ENCODE assay signal across 1 cellular context in the genomic region with DNA sequence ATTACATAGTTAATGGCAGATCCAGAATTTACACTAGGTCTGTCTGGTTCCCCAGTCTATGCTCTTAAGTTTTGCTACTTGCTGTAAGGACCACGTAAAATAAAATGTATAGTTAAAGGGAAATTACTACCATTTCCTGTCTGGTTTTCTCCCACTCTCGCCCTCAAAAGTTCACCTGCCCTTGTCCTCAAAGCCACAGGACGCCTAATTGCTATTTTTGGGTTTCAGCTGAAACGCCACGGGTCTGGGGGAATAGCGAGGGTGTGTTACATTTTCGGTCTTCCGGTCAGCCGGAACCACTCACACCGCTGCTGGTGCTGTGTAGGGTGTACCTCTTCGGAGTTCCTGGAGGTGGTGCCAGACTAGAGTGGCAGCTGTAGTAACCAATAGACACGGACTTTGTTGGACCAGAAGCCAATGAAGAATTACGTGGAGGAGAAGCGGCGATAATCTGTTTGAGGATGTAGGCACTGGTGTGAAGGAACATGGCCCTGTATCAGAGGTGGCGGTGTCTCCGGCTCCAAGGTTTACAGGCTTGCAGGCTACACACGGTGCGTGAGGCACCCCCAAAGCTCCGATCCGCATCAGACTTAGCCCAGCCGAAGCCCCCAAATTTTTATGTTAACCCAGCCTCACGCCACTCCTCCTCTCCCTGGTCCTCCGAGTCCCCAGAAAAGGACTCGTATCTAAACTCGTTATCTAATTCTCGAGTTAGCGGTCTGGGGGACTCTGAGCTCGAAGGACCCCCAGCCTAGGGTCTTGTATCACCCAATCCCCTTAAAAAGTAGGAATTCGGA.
TF ChIP-seq lines count a peak whose summit lies in the region.

A gene with protein sequence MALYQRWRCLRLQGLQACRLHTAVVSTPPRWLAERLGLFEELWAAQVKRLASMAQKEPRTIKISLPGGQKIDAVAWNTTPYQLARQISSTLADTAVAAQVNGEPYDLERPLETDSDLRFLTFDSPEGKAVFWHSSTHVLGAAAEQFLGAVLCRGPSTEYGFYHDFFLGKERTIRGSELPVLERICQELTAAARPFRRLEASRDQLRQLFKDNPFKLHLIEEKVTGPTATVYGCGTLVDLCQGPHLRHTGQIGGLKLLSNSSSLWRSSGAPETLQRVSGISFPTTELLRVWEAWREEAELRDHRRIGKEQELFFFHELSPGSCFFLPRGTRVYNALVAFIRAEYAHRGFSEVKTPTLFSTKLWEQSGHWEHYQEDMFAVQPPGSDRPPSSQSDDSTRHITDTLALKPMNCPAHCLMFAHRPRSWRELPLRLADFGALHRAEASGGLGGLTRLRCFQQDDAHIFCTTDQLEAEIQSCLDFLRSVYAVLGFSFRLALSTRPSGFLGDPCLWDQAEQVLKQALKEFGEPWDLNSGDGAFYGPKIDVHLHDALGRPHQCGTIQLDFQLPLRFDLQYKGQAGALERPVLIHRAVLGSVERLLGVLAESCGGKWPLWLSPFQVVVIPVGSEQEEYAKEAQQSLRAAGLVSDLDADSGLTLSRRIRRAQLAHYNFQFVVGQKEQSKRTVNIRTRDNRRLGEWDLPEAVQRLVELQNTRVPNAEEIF (plus strand): TSS at position 454 of the 797 bp plus-strand sequence. CDS start 32 bp downstream, at position 486.

TF ChIP-seq in K562, 482 proteins besides CTCF, POLR2A, EP300 and RAD21 (continued from another document and continues in another):
- TF ChIP-seq, protein P1, sequence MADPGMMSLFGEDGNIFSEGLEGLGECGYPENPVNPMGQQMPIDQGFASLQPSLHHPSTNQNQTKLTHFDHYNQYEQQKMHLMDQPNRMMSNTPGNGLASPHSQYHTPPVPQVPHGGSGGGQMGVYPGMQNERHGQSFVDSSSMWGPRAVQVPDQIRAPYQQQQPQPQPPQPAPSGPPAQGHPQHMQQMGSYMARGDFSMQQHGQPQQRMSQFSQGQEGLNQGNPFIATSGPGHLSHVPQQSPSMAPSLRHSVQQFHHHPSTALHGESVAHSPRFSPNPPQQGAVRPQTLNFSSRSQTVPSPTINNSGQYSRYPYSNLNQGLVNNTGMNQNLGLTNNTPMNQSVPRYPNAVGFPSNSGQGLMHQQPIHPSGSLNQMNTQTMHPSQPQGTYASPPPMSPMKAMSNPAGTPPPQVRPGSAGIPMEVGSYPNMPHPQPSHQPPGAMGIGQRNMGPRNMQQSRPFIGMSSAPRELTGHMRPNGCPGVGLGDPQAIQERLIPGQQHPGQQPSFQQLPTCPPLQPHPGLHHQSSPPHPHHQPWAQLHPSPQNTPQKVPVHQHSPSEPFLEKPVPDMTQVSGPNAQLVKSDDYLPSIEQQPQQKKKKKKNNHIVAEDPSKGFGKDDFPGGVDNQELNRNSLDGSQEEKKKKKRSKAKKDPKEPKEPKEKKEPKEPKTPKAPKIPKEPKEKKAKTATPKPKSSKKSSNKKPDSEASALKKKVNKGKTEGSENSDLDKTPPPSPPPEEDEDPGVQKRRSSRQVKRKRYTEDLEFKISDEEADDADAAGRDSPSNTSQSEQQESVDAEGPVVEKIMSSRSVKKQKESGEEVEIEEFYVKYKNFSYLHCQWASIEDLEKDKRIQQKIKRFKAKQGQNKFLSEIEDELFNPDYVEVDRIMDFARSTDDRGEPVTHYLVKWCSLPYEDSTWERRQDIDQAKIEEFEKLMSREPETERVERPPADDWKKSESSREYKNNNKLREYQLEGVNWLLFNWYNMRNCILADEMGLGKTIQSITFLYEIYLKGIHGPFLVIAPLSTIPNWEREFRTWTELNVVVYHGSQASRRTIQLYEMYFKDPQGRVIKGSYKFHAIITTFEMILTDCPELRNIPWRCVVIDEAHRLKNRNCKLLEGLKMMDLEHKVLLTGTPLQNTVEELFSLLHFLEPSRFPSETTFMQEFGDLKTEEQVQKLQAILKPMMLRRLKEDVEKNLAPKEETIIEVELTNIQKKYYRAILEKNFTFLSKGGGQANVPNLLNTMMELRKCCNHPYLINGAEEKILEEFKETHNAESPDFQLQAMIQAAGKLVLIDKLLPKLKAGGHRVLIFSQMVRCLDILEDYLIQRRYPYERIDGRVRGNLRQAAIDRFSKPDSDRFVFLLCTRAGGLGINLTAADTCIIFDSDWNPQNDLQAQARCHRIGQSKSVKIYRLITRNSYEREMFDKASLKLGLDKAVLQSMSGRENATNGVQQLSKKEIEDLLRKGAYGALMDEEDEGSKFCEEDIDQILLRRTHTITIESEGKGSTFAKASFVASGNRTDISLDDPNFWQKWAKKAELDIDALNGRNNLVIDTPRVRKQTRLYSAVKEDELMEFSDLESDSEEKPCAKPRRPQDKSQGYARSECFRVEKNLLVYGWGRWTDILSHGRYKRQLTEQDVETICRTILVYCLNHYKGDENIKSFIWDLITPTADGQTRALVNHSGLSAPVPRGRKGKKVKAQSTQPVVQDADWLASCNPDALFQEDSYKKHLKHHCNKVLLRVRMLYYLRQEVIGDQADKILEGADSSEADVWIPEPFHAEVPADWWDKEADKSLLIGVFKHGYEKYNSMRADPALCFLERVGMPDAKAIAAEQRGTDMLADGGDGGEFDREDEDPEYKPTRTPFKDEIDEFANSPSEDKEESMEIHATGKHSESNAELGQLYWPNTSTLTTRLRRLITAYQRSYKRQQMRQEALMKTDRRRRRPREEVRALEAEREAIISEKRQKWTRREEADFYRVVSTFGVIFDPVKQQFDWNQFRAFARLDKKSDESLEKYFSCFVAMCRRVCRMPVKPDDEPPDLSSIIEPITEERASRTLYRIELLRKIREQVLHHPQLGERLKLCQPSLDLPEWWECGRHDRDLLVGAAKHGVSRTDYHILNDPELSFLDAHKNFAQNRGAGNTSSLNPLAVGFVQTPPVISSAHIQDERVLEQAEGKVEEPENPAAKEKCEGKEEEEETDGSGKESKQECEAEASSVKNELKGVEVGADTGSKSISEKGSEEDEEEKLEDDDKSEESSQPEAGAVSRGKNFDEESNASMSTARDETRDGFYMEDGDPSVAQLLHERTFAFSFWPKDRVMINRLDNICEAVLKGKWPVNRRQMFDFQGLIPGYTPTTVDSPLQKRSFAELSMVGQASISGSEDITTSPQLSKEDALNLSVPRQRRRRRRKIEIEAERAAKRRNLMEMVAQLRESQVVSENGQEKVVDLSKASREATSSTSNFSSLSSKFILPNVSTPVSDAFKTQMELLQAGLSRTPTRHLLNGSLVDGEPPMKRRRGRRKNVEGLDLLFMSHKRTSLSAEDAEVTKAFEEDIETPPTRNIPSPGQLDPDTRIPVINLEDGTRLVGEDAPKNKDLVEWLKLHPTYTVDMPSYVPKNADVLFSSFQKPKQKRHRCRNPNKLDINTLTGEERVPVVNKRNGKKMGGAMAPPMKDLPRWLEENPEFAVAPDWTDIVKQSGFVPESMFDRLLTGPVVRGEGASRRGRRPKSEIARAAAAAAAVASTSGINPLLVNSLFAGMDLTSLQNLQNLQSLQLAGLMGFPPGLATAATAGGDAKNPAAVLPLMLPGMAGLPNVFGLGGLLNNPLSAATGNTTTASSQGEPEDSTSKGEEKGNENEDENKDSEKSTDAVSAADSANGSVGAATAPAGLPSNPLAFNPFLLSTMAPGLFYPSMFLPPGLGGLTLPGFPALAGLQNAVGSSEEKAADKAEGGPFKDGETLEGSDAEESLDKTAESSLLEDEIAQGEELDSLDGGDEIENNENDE (IDR thresholded peaks at IDR 0.05; ENCODE audit: low read depth, low read length), result peak; percentile 58
- TF ChIP-seq CEBPB (tag; IDR thresholded peaks at IDR 0.05), result no peak
- TF ChIP-seq YBX1 (IDR thresholded peaks at IDR 0.05), result no peak
- TF ChIP-seq RCOR1 (IDR thresholded peaks at IDR 0.05; ENCODE audit: borderline replicate concordance in 1 of 2, low read depth in 2 of 2, low read length in 2 of 2), result peak; percentile 33 to 88; a peak in 3 of 4 replicates
- TF ChIP-seq, protein P2, sequence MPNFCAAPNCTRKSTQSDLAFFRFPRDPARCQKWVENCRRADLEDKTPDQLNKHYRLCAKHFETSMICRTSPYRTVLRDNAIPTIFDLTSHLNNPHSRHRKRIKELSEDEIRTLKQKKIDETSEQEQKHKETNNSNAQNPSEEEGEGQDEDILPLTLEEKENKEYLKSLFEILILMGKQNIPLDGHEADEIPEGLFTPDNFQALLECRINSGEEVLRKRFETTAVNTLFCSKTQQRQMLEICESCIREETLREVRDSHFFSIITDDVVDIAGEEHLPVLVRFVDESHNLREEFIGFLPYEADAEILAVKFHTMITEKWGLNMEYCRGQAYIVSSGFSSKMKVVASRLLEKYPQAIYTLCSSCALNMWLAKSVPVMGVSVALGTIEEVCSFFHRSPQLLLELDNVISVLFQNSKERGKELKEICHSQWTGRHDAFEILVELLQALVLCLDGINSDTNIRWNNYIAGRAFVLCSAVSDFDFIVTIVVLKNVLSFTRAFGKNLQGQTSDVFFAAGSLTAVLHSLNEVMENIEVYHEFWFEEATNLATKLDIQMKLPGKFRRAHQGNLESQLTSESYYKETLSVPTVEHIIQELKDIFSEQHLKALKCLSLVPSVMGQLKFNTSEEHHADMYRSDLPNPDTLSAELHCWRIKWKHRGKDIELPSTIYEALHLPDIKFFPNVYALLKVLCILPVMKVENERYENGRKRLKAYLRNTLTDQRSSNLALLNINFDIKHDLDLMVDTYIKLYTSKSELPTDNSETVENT (CRISPR knock-in tag; IDR thresholded peaks at IDR 0.05), result no peak
- peak in 1 of 2 experiments; percentile 100; a peak in 2 of 4 replicates for TF ChIP-seq TRIM24 (IDR thresholded peaks at IDR 0.05)
- no peak for TF ChIP-seq ZNF274 (IDR thresholded peaks at IDR 0.05; ENCODE audit: borderline replicate concordance, low read depth, low read length)
- TF ChIP-seq, protein P3, sequence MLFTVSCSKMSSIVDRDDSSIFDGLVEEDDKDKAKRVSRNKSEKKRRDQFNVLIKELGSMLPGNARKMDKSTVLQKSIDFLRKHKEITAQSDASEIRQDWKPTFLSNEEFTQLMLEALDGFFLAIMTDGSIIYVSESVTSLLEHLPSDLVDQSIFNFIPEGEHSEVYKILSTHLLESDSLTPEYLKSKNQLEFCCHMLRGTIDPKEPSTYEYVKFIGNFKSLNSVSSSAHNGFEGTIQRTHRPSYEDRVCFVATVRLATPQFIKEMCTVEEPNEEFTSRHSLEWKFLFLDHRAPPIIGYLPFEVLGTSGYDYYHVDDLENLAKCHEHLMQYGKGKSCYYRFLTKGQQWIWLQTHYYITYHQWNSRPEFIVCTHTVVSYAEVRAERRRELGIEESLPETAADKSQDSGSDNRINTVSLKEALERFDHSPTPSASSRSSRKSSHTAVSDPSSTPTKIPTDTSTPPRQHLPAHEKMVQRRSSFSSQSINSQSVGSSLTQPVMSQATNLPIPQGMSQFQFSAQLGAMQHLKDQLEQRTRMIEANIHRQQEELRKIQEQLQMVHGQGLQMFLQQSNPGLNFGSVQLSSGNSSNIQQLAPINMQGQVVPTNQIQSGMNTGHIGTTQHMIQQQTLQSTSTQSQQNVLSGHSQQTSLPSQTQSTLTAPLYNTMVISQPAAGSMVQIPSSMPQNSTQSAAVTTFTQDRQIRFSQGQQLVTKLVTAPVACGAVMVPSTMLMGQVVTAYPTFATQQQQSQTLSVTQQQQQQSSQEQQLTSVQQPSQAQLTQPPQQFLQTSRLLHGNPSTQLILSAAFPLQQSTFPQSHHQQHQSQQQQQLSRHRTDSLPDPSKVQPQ (CRISPR knock-in tag; IDR thresholded peaks at IDR 0.05; ENCODE audit: borderline replicate concordance), result no peak
- peak; percentile 90 for TF ChIP-seq TOE1 (IDR thresholded peaks at IDR 0.05; ENCODE audit: borderline replicate concordance)
- 0 out of 2 replicates have a peak, but pooled peaks have one; percentile 46 for TF ChIP-seq TOE1 (CRISPR knock-in tag; IDR thresholded peaks at IDR 0.05; ENCODE audit: borderline replicate concordance, low read depth)
- TF ChIP-seq, protein P4, sequence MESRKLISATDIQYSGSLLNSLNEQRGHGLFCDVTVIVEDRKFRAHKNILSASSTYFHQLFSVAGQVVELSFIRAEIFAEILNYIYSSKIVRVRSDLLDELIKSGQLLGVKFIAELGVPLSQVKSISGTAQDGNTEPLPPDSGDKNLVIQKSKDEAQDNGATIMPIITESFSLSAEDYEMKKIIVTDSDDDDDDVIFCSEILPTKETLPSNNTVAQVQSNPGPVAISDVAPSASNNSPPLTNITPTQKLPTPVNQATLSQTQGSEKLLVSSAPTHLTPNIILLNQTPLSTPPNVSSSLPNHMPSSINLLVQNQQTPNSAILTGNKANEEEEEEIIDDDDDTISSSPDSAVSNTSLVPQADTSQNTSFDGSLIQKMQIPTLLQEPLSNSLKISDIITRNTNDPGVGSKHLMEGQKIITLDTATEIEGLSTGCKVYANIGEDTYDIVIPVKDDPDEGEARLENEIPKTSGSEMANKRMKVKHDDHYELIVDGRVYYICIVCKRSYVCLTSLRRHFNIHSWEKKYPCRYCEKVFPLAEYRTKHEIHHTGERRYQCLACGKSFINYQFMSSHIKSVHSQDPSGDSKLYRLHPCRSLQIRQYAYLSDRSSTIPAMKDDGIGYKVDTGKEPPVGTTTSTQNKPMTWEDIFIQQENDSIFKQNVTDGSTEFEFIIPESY (CRISPR knock-in tag; IDR thresholded peaks at IDR 0.05), result no peak
- peak; percentile 73 for TF ChIP-seq JUND (IDR thresholded peaks at IDR 0.05; ENCODE audit: borderline replicate concordance, low read depth, low read length)
- peak; percentile 61; the same call in 2 of the 3 replicates for TF ChIP-seq JUND (tag; IDR thresholded peaks at IDR 0.05; ENCODE audit: borderline replicate concordance, low read depth, low read length)
- peak; percentile 97 for TF ChIP-seq FOS (IDR thresholded peaks at IDR 0.05; ENCODE audit: extremely low read depth, insufficient read length)
- TF ChIP-seq CBX1 (IDR thresholded peaks at IDR 0.05; ENCODE audit: low read depth), result 0 out of 2 replicates have a peak, but pooled peaks have one; percentile 22
- TF ChIP-seq LARP7 (IDR thresholded peaks at IDR 0.05), result no peak
- TF ChIP-seq, protein P5, sequence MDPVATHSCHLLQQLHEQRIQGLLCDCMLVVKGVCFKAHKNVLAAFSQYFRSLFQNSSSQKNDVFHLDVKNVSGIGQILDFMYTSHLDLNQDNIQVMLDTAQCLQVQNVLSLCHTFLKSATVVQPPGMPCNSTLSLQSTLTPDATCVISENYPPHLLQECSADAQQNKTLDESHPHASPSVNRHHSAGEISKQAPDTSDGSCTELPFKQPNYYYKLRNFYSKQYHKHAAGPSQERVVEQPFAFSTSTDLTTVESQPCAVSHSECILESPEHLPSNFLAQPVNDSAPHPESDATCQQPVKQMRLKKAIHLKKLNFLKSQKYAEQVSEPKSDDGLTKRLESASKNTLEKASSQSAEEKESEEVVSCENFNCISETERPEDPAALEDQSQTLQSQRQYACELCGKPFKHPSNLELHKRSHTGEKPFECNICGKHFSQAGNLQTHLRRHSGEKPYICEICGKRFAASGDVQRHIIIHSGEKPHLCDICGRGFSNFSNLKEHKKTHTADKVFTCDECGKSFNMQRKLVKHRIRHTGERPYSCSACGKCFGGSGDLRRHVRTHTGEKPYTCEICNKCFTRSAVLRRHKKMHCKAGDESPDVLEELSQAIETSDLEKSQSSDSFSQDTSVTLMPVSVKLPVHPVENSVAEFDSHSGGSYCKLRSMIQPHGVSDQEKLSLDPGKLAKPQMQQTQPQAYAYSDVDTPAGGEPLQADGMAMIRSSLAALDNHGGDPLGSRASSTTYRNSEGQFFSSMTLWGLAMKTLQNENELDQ (CRISPR knock-in tag; IDR thresholded peaks at IDR 0.05; ENCODE audit: borderline replicate concordance), result no peak
